Comparison of ENCODE assay signal across 16 cellular contexts in the genomic region with DNA sequence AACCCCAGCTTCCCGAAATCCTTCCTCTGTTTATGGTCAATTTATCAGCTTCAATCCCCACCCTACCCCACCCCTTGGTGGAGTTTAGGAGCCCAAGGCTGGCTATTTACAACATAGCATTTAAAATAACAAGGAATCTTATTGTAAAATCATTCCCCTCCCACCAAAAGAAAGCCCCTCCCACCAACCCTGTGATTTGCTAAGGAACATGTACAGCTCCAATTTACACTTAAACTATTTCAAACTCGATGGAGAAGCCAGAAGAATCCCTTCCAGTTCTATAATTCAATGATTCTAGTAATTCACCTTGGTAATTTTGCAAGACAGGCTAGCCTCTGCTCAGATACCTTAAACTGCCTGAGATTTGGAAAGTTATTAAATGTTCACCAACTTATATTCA. TPM values are rescaled to one million over a fixed set of nuclear protein-coding genes. Genes with fewer than 3 reads are reported as not detected.
A peak's percentile ranks its signal among the peaks of the same experiment; 100 is the strongest.
DNase-seq lines count a peak whose midpoint lies in the region; ATAC-seq and TF ChIP-seq lines count a peak whose summit lies in the region.
"Had no signal": no experiment of that assay in that cellular context is flagged by ENCODE, and none has a peak within 500 bp of the region (broad histone marks: within the 10 kb centered on the region; RNA-seq: fewer than 3 reads in every experiment).

No MANE protein-coding gene starts in this region.

- H3K79me2 ChIP-seq in PC-9 (ENCODE audit: low read depth): peaks cover 48% of the 10 kb centered on the region

- H3K4me3 ChIP-seq in PC-9 (no peak overlapping the region), epithelial cell of esophagus (ENCODE audit: low read length) (no peak overlapping the region)
- H3K4me3 ChIP-seq: SJCRH30 had no signal

- 0 out of 2 replicates have a peak, but pooled peaks cover 13% of the 10 kb centered on the region for H3K4me1 ChIP-seq in PC-9 (replicated peaks; ENCODE audit: insufficient read depth)
- H3K4me1 ChIP-seq: parathyroid adenoma had no signal

- H3K4me2 ChIP-seq in PC-9: 0 out of 2 replicates have a peak overlapping the region, but pooled peaks have one; percentile 27

- no peak overlapping the region for H2AFZ ChIP-seq in PC-9
- H2AFZ ChIP-seq: parathyroid adenoma had no signal

- peaks cover 17% of the 10 kb centered on the region for H4K20me1 ChIP-seq in PC-9 (ENCODE audit: insufficient read depth)

- no peak for TF ChIP-seq CTCF in PC-9 (conservative IDR thresholded peaks at IDR 0.05)
- no peak for TF ChIP-seq CTCF in epithelial cell of esophagus (IDR thresholded peaks at IDR 0.05; ENCODE audit: insufficient read depth, low read depth, low read length, missing control alignments)

- peaks cover 17% of the 10 kb centered on the region for H3K27me3 Mint-ChIP-seq in activated CD4-positive, alpha-beta T cell treated with anti-CD3 and anti-CD28 coated beads for 36 hours

- no peak overlapping the region for H3K27ac ChIP-seq in PC-9
- H3K27ac ChIP-seq: parathyroid adenoma, SJCRH30 had no signal

- H3K36me3 ChIP-seq in PC-9 (ENCODE audit: low read depth): no peaks in the 10 kb centered on the region

- no peak for ATAC-seq in activated CD4-positive, alpha-beta T cell treated with anti-CD3 and anti-CD28 coated beads for 36 hours
- ATAC-seq: left lobe of liver; stimulated activated naive CD8-positive, alpha-beta T cell treated with anti-CD3 and anti-CD28 coated beads, Interleukin-15, amount 100 ng/mL, for 72 hours had no signal

- peaks cover 1% of the 10 kb centered on the region for H3K36me3 Mint-ChIP-seq in activated CD4-positive, alpha-beta T cell treated with anti-CD3 and anti-CD28 coated beads for 36 hours (ENCODE audit: low read depth)

- peaks cover 3% of the 10 kb centered on the region for H3K4me1 Mint-ChIP-seq in activated CD4-positive, alpha-beta T cell treated with anti-CD3 and anti-CD28 coated beads for 36 hours

- H3K4me3 Mint-ChIP-seq in activated CD4-positive, alpha-beta T cell treated with anti-CD3 and anti-CD28 coated beads for 36 hours: no peak overlapping the region
- H3K4me3 Mint-ChIP-seq: stimulated activated naive CD8-positive, alpha-beta T cell treated with anti-CD3 and anti-CD28 coated beads, Interleukin-15, amount 100 ng/mL, for 72 hours had no signal

- peaks cover 6% of the 10 kb centered on the region; the same call in 1 of the 2 replicates for H3F3A ChIP-seq in PC-9 (ENCODE audit: insufficient read depth, low read depth)

- H3K27me3 ChIP-seq in PC-9 (ENCODE audit: insufficient read depth, low read depth): no peaks in the 10 kb centered on the region
- H3K27me3 ChIP-seq: SJCRH30 had no signal

- H3K9me3 Mint-ChIP-seq in activated CD4-positive, alpha-beta T cell treated with anti-CD3 and anti-CD28 coated beads for 36 hours (ENCODE audit: low read depth): no peaks in the 10 kb centered on the region
- H3K9me3 Mint-ChIP-seq: stimulated activated naive CD8-positive, alpha-beta T cell treated with anti-CD3 and anti-CD28 coated beads, Interleukin-15, amount 100 ng/mL, for 72 hours had no signal

- no peak overlapping the region for H3K27ac Mint-ChIP-seq in activated CD4-positive, alpha-beta T cell treated with anti-CD3 and anti-CD28 coated beads for 36 hours
- H3K27ac Mint-ChIP-seq: stimulated activated naive CD8-positive, alpha-beta T cell treated with anti-CD3 and anti-CD28 coated beads, Interleukin-15, amount 100 ng/mL, for 72 hours had no signal

- H3K9me2 ChIP-seq in PC-9 (ENCODE audit: insufficient read depth): no peaks in the 10 kb centered on the region

- CTCF ChIA-PET in PC-9 (lab: Charles Lee): no interaction called here
- CTCF ChIA-PET in activated CD4-positive, alpha-beta T cell treated with anti-CD3 and anti-CD28 coated beads for 36 hours (lab: Charles Lee): interaction anchor here (1.1 kb wide), 1 partner anchor 13 kb away, joined by 3 read pairs; no protein-coding TSS in a partner anchor

- intact Hi-C loops in PC-9 (cut with micrococcal nuclease; ENCODE audit: unreplicated experiment): no loop called here
- intact Hi-C loops in activated CD4-positive, alpha-beta T cell treated with anti-CD3 and anti-CD28 coated beads for 36 hours (cut with DNase I, micrococcal nuclease): no loop called here

- DNase-seq in ELR (ENCODE audit: low read depth) (peak; percentile 42), PC-9 (no peak), epithelial cell of esophagus (ENCODE audit: low read depth) (peak; percentile 37), renal cortical epithelial cell (ENCODE audit: low read depth) (peak; percentile 51), AG08396 (ENCODE audit: low spot score) (no peak)
- no peak for DNase-seq in activated CD4-positive, alpha-beta T cell treated with anti-CD3 and anti-CD28 coated beads, Interleukin-2, amount 50 U/mL, for 1 hour
- no peak for DNase-seq in activated CD4-positive, alpha-beta T cell treated with anti-CD3 and anti-CD28 coated beads for 36 hours
- DNase-seq: activated effector memory CD4-positive, alpha-beta T cell treated with Interleukin-2 at 50 U/mL for 16 hours; caudate nucleus; DMS79 treated with DMSO at 0.1 percent for 48 hours; NCI-H1048; stimulated activated CD4-positive, alpha-beta T cell treated with anti-CD3 and anti-CD28 coated beads, Interleukin-4, amount 100 ng/mL, for 24 hours; stimulated activated naive CD8-positive, alpha-beta T cell treated with anti-CD3 and anti-CD28 coated beads, Interleukin-15, amount 100 ng/mL, for 72 hours had no signal

- no TSS peak for BruUV-seq in PC-9 (replicated peaks; lab: Mats Ljungman, UMichigan)

- POLR2A ChIA-PET in PC-9 (lab: Charles Lee; ENCODE audit: unreplicated experiment): interaction anchor here (0.5 kb wide), 1 partner anchor 229 kb away, joined by 10 read pairs; no protein-coding TSS in a partner anchor
- POLR2A ChIA-PET in activated CD4-positive, alpha-beta T cell treated with anti-CD3 and anti-CD28 coated beads for 36 hours (lab: Charles Lee): interaction anchor here (0.6 kb wide), 2 partner anchors 25 to 35 kb away, joined by 3 to 4 read pairs; no protein-coding TSS in a partner anchor

- no peaks in the 10 kb centered on the region for H3K9me3 ChIP-seq in PC-9 (ENCODE audit: insufficient read depth, low read depth)
- H3K9me3 ChIP-seq: SJCRH30 had no signal

RNA-seq across cellular contexts. Expression of a gene that starts 3.0 kb away (rescaled TPM):
- total RNA-seq in PC-9 (2021) (12.3 and 15.2 TPM in 2 replicates), renal cortical epithelial cell (12.5 and 27.1 TPM in 2 replicates)
- total RNA-seq in activated CD4-positive, alpha-beta T cell treated with anti-CD3 and anti-CD28 coated beads for 36 hours: 1 to 10 TPM; 1.6 TPM

Comparison
In these comparisons a context has a peak if more than half of its experiments do, and no peak if none do; other contexts are left out.
1. DNase-seq: peak in ELR (single experiment), epithelial cell of esophagus (single experiment) and renal cortical epithelial cell (single experiment); none in PC-9 (0 of 2), AG08396 (single experiment), activated CD4-positive, alpha-beta T cell treated with anti-CD3 and anti-CD28 coated beads, Interleukin-2, amount 50 U/mL, for 1 hour (single experiment) and activated CD4-positive, alpha-beta T cell treated with anti-CD3 and anti-CD28 coated beads for 36 hours (single experiment).